Comparison of ENCODE assay signal across 15 cellular contexts in the genomic region with DNA sequence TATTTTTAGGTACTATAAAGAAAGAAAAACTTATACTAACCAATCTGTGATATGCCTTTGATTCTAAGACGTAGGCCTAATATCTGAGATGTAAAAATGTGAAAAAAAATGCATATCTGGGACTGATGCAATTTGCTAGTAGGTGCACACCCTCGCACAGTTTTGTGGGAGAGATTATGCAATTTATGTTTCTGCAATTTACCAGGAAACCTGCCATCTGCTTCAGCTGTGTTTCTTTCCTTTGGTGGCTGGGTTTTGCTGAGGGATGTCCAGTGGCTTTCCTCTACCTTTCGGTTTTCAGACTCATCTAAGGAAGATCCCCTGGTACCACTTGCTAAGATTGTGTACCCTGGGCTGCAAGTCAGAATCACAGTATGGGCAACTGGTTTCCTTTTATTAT.
A peak's percentile ranks its signal among the peaks of the same experiment; 100 is the strongest.
DNase-seq lines count a peak whose midpoint lies in the region; ATAC-seq and TF ChIP-seq lines count a peak whose summit lies in the region.
"Had no signal": no experiment of that assay in that cellular context is flagged by ENCODE, and none has a peak within 500 bp of the region (broad histone marks: within the 10 kb centered on the region; RNA-seq: fewer than 3 reads in every experiment).

No MANE protein-coding gene starts in this region.

- DNase-seq in Right ventricle myocardium superior (no peak), right atrium auricular region (ENCODE audit: low spot score) (no peak), NOMO-1 treated with dmso at 0.1 percent for 144 hours (lab: John Stamatoyannopoulos, UW; ENCODE audit: unreplicated experiment) (peak; percentile 11), fibroblast of lung (ENCODE audit: low read depth in 2 of 2) (peak; percentile 50 to 87), superior temporal gyrus (ENCODE audit: extremely low spot score) (peak; percentile 34), substantia nigra (lab: John Stamatoyannopoulos, UW) (no peak), medulla oblongata (ENCODE audit: extremely low spot score) (no peak)
- DNase-seq: activated CD4-positive, CD25-positive, alpha-beta regulatory T cell; activated T-cell treated with anti-CD3 and anti-CD28 coated beads, Interleukin-2, amount 50 U/mL, for 1 hour; mesendoderm; pancreas had no signal

- H3K27me3 ChIP-seq in right atrium auricular region (no peaks in the 10 kb centered on the region), fibroblast of lung (ENCODE audit: control insufficient read depth, insufficient read depth, low read length) (no peaks in the 10 kb centered on the region)
- H3K27me3 ChIP-seq: hepatocyte, pancreas, vagina had no signal

- ATAC-seq in Right ventricle myocardium superior (ENCODE audit: poor library complexity) (peak; percentile 48), GM21381 (IDR thresholded peaks at IDR 0.05; ENCODE audit: unreplicated experiment) (no peak)
- ATAC-seq: stimulated activated effector memory CD8-positive, alpha-beta T cell treated with anti-CD3 and anti-CD28 coated beads, Interleukin-12 subunit alpha, Interleukin-12 subunit beta, amount 100 ng/mL, for 72 hours had no signal

- H3K4me3 ChIP-seq in right atrium auricular region = no peak overlapping the region
- H3K4me3 ChIP-seq in fibroblast of lung (replicated peaks in 1 of 4; ENCODE audit: control extremely low read depth in 1 of 4, insufficient read depth in 1 of 4, low read depth in 3 of 4, low read length in 4 of 4) = no peak overlapping the region
- H3K4me3 ChIP-seq: hepatocyte, pancreas, vagina had no signal

- H3K9me3 ChIP-seq in right atrium auricular region = no peaks in the 10 kb centered on the region
- H3K9me3 ChIP-seq in fibroblast of lung (ENCODE audit: control insufficient read depth, insufficient read depth, low read depth, low read length) = no peaks in the 10 kb centered on the region
- H3K9me3 ChIP-seq: pancreas, vagina had no signal

- H4K20me1 ChIP-seq in fibroblast of lung (ENCODE audit: control insufficient read depth, extremely low read depth, insufficient read depth, low read length) = no peaks in the 10 kb centered on the region

- H3K4me2 ChIP-seq in fibroblast of lung (ENCODE audit: extremely low read depth, insufficient read depth, low read length) = no peak overlapping the region
- H3K4me2 ChIP-seq: hepatocyte had no signal

- no peaks in the 10 kb centered on the region for H3K36me3 ChIP-seq in right atrium auricular region
- H3K36me3 ChIP-seq in fibroblast of lung (ENCODE audit: control insufficient read depth, insufficient read depth, low read length) = no peaks in the 10 kb centered on the region
- H3K36me3 ChIP-seq: pancreas, vagina had no signal

- H3K9ac ChIP-seq in fibroblast of lung (ENCODE audit: insufficient read depth, low read length) = no peak overlapping the region

- TF ChIP-seq CTCF in right atrium auricular region (IDR thresholded peaks at IDR 0.05) (no peak), fibroblast of lung (conservative IDR thresholded peaks at IDR 0.05 in 1 of 2, IDR thresholded peaks at IDR 0.05 in 1 of 2; ENCODE audit: low read depth in 1 of 2, low read length in 2 of 2) (no peak)

- H2AFZ ChIP-seq in fibroblast of lung (ENCODE audit: low read length) = no peak overlapping the region
- H2AFZ ChIP-seq: hepatocyte had no signal

- H3K27ac ChIP-seq in right atrium auricular region = no peak overlapping the region
- no peak overlapping the region for H3K27ac ChIP-seq in fibroblast of lung (ENCODE audit: insufficient read depth, low read length)
- H3K27ac ChIP-seq in substantia nigra (ENCODE audit: low read depth, low read length, poor library complexity, severe bottlenecking) = no peak overlapping the region
- H3K27ac ChIP-seq: hepatocyte, pancreas, vagina had no signal

- H3K79me2 ChIP-seq in fibroblast of lung (ENCODE audit: control insufficient read depth, insufficient read depth, low read length) = no peaks in the 10 kb centered on the region
- H3K79me2 ChIP-seq: hepatocyte had no signal

- no peaks in the 10 kb centered on the region for H3K4me1 ChIP-seq in right atrium auricular region
- H3K4me1 ChIP-seq in fibroblast of lung (ENCODE audit: control insufficient read depth, extremely low read depth, insufficient read depth, low read length) = no peaks in the 10 kb centered on the region
- H3K4me1 ChIP-seq: pancreas, vagina had no signal

- intact Hi-C loops in Right ventricle myocardium superior (cut with DNase I) = no loop called here

Comparison
In these comparisons a context has a peak if more than half of its experiments do, and no peak if none do; other contexts are left out.
1. DNase-seq: peak in NOMO-1 treated with dmso at 0.1 percent for 144 hours (single experiment), fibroblast of lung (2 of 2) and superior temporal gyrus (single experiment); none in Right ventricle myocardium superior (single experiment), right atrium auricular region (single experiment), substantia nigra (0 of 49) and medulla oblongata (single experiment).